Comparison of ENCODE assay signal across 1 cellular context in genomic region chr17:77841742-77842141, GRCh38.
TF ChIP-seq lines count a peak whose summit lies in the region.

No MANE protein-coding gene starts in this region.

TF ChIP-seq in GM23338, 12 proteins besides CTCF, POLR2A, EP300 and RAD21 (continued from another document):
- TF ChIP-seq ZNF462 (CRISPR knock-in tag; IDR thresholded peaks at IDR 0.05) (no peak), STAT1 (IDR thresholded peaks at IDR 0.05; ENCODE audit: unreplicated experiment) (no peak)
TF ChIP-seq in GM23338: peak in this region for 0.
